ENCODE assay signal across 1 cellular context in genomic region chr14:34629657-34630529, GRCh38.
A peak's percentile ranks its signal among the peaks of the same experiment; 100 is the strongest.
TF ChIP-seq lines count a peak whose summit lies in the region.

TSS of gene SNX6 (minus strand) at chr14:34630148. CDS start at chr14:34630116, 32 bp downstream.

TF ChIP-seq in K562, 482 proteins besides CTCF, POLR2A, EP300 and RAD21 (continued from another document and continues in another):
- TF ChIP-seq POLR2B (IDR thresholded peaks at IDR 0.05; ENCODE audit: low read depth, partially characterized antibody) (no peak), RB1 (IDR thresholded peaks at IDR 0.05; ENCODE audit: low read depth) (no peak), KDM1A (IDR thresholded peaks at IDR 0.05) (no peak), NFIC (IDR thresholded peaks at IDR 0.05) (no peak), ZBTB34 (CRISPR knock-in tag; IDR thresholded peaks at IDR 0.05) (no peak), ZC3H11A (IDR thresholded peaks at IDR 0.05; ENCODE audit: low read depth, low read length) (no peak), ZNF175 (CRISPR knock-in tag; IDR thresholded peaks at IDR 0.05; ENCODE audit: low read depth) (no peak), RBM14 (IDR thresholded peaks at IDR 0.05; ENCODE audit: borderline replicate concordance, insufficient read depth, low read depth, low read length) (no peak), SRSF3 (IDR thresholded peaks at IDR 0.05; ENCODE audit: insufficient read depth, low read length) (no peak), CBFA2T2 (conservative IDR thresholded peaks at IDR 0.05) (no peak), LARP7 (IDR thresholded peaks at IDR 0.05) (no peak), ZBTB2 (IDR thresholded peaks at IDR 0.05) (no peak), TRIM25 (IDR thresholded peaks at IDR 0.05; ENCODE audit: borderline replicate concordance) (no peak), ARID4B (CRISPR knock-in tag; IDR thresholded peaks at IDR 0.05) (no peak), ZNF140 (CRISPR knock-in tag; IDR thresholded peaks at IDR 0.05) (no peak), IRF9 (tag; IDR thresholded peaks at IDR 0.05) (no peak), ZNF668 (CRISPR knock-in tag; IDR thresholded peaks at IDR 0.05) (no peak), DACH1 (IDR thresholded peaks at IDR 0.05; ENCODE audit: partially characterized antibody) (no peak), NR2C1 (IDR thresholded peaks at IDR 0.05) (no peak), NR2C1 (tag; IDR thresholded peaks at IDR 0.05) (no peak), ZNF511 (CRISPR knock-in tag; IDR thresholded peaks at IDR 0.05) (peak; percentile 42; the same call in 1 of the 2 replicates), ARID3A (IDR thresholded peaks at IDR 0.05; ENCODE audit: borderline replicate concordance, low read depth, low read length) (no peak), PTRF (tag; IDR thresholded peaks at IDR 0.05) (no peak), EWSR1 (IDR thresholded peaks at IDR 0.05; ENCODE audit: borderline replicate concordance, low read depth, partially characterized antibody) (no peak), JUN (IDR thresholded peaks at IDR 0.05; ENCODE audit: borderline replicate concordance, low read depth, low read length) (no peak), JUN (CRISPR knock-in tag; IDR thresholded peaks at IDR 0.05; ENCODE audit: borderline replicate concordance) (no peak), NFYB (IDR thresholded peaks at IDR 0.05; ENCODE audit: extremely low read depth, insufficient read length) (no peak), ZFP91 (CRISPR knock-in tag; IDR thresholded peaks at IDR 0.05) (no peak), KLF16 (IDR thresholded peaks at IDR 0.05) (no peak), ATF7 (IDR thresholded peaks at IDR 0.05) (no peak), HEY1 (CRISPR knock-in tag; IDR thresholded peaks at IDR 0.05; ENCODE audit: borderline replicate concordance) (no peak), PRMT5 (CRISPR knock-in tag; IDR thresholded peaks at IDR 0.05) (no peak), GTF2F1 (IDR thresholded peaks at IDR 0.05; ENCODE audit: low read depth, low read length) (no peak), ARID1B (IDR thresholded peaks at IDR 0.05) (no peak), NR2F6 (CRISPR knock-in tag; IDR thresholded peaks at IDR 0.05) (no peak), PREB (CRISPR knock-in tag; IDR thresholded peaks at IDR 0.05) (no peak), ARID2 (IDR thresholded peaks at IDR 0.05) (no peak), RBFOX2 (IDR thresholded peaks at IDR 0.05; ENCODE audit: low read depth, low read length) (peak; percentile 79), HOXB6 (CRISPR knock-in tag; IDR thresholded peaks at IDR 0.05; ENCODE audit: borderline replicate concordance) (no peak), SNRNP70 (optimal IDR thresholded peaks at IDR 0.05; ENCODE audit: low read depth, low read length) (no peak), SREBF1 (IDR thresholded peaks at IDR 0.05; ENCODE audit: borderline replicate concordance, low read depth, low read length) (no peak), ZNF253 (CRISPR knock-in tag; conservative IDR thresholded peaks at IDR 0.05) (no peak), PATZ1 (CRISPR knock-in tag; IDR thresholded peaks at IDR 0.05; ENCODE audit: borderline replicate concordance) (no peak), ZNF57 (CRISPR knock-in tag; IDR thresholded peaks at IDR 0.05) (no peak), HMBOX1 (IDR thresholded peaks at IDR 0.05) (no peak), TAL1 (IDR thresholded peaks at IDR 0.05) (no peak), NR3C1 (CRISPR knock-in tag; IDR thresholded peaks at IDR 0.05) (no peak), MBD2 (IDR thresholded peaks at IDR 0.05; ENCODE audit: borderline replicate concordance, low read depth) (no peak), THAP7 (CRISPR knock-in tag; IDR thresholded peaks at IDR 0.05) (no peak)
